Comparison of ENCODE assay signal across 8 cellular contexts in the genomic region with DNA sequence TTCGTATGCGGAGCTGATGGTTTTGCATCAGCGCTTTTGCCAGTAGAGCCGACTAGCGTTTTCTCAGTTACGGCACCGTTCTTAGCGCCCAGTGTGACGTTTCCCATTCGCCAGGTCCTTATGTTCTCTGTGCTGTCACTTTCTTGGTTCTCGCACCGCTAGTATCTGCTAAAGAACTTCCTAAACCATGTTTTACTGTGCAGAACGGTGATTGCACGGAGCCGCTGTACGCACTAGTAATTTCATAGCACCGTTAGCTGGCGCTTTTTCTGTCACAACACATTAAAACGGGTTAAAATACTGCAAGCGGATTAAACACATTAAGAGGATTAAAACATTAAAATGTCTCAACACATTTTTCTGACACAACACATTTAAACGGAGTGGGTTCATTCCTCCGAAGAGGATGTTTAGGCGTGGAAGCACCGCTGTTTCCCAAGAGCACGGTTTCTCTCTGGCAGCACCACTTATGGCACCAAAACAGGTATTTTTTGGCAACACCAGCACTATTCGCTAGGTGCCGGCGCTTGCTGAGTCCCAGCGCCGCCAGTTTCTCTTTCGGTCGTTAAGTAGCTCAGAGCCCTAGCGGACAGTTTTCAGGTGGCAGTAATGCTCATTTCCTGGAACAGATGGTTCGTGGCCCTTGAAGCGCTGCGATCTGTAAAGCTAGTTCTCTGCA. TPM values are rescaled to one million over a fixed set of nuclear protein-coding genes. Genes with fewer than 3 reads are reported as not detected.
DNase-seq lines count a peak whose midpoint lies in the region; ATAC-seq and TF ChIP-seq lines count a peak whose summit lies in the region.

No MANE protein-coding gene starts in this region.

- peak overlapping the region; percentile 42 for H3K4me3 ChIP-seq in ACC112 (ENCODE audit: low read depth, low read length)

- peaks cover 5% of the 10 kb centered on the region for H3K79me2 ChIP-seq in ACC112 (ENCODE audit: control insufficient read depth, insufficient read depth, low read length, unreplicated experiment)

- H2AFZ ChIP-seq in ACC112 (ENCODE audit: low read length, unreplicated experiment), result no peak overlapping the region

- no peaks in the 10 kb centered on the region for H3K36me3 Mint-ChIP-seq in chondrocyte (ENCODE audit: low read depth)

- H3K36me3 ChIP-seq in ACC112 (ENCODE audit: insufficient read depth, low read length), result peaks cover 4% of the 10 kb centered on the region; the same call in 1 of the 2 replicates

- no peaks in the 10 kb centered on the region for H3K27me3 Mint-ChIP-seq in chondrocyte (ENCODE audit: low read depth)

- no peaks in the 10 kb centered on the region for H3K27me3 ChIP-seq in ACC112 (ENCODE audit: insufficient read depth, low read length)

- peak; percentile 70 for TF ChIP-seq CTCF in VCaP (conservative IDR thresholded peaks at IDR 0.05)
- peak; percentile 76 for TF ChIP-seq CTCF in chondrocyte (IDR thresholded peaks at IDR 0.05)

- ATAC-seq in GM18868 (IDR thresholded peaks at IDR 0.05; ENCODE audit: unreplicated experiment) (peak; percentile 74), HG03066 (IDR thresholded peaks at IDR 0.05; ENCODE audit: low read depth, unreplicated experiment) (peak; percentile 60)

- peak overlapping the region; percentile 97 for H3K4me3 Mint-ChIP-seq in chondrocyte (ENCODE audit: unreplicated experiment)

- peaks cover 6% of the 10 kb centered on the region for H3K4me1 ChIP-seq in ACC112 (ENCODE audit: control insufficient read depth, insufficient read depth, low read length, unreplicated experiment)

- H3K27ac Mint-ChIP-seq in chondrocyte (ENCODE audit: unreplicated experiment), result peak overlapping the region; percentile 100

- DNase-seq in NCI-H2107 treated with DMSO at 0.1 percent for 48 hours (lab: John Stamatoyannopoulos, UW; ENCODE audit: unreplicated experiment) (peak; percentile 74), chondrocyte (ENCODE audit: low spot score) (no peak), lung microvascular endothelial cell (ENCODE audit: low read depth in 2 of 2) (peak; percentile 93 to 95)
- DNase-seq in stimulated activated CD8-positive, alpha-beta memory T cell treated with anti-CD3 and anti-CD28 coated beads, Interleukin-15, amount 100 ng/mL, for 48 hours (ENCODE audit: low read depth in 2 of 2), result peak; percentile 75

- no peak overlapping the region for H3K27ac ChIP-seq in ACC112 (ENCODE audit: low read depth, low read length)
- H3K27ac ChIP-seq in VCaP, result peak overlapping the region; percentile 85

- no peaks in the 10 kb centered on the region for H3K9me3 Mint-ChIP-seq in chondrocyte (ENCODE audit: low read depth)

- peaks cover 34% of the 10 kb centered on the region for H3K4me1 Mint-ChIP-seq in chondrocyte (ENCODE audit: low read depth)

RNA-seq across cellular contexts. Expression of a gene that starts 20.4 kb away (rescaled TPM):
- total RNA-seq in chondrocyte (1.2 to 3.5 TPM (median 1.7 TPM) in 3 replicates), lung microvascular endothelial cell (6.5 and 7.2 TPM in 2 replicates)
